In the genomic region with DNA sequence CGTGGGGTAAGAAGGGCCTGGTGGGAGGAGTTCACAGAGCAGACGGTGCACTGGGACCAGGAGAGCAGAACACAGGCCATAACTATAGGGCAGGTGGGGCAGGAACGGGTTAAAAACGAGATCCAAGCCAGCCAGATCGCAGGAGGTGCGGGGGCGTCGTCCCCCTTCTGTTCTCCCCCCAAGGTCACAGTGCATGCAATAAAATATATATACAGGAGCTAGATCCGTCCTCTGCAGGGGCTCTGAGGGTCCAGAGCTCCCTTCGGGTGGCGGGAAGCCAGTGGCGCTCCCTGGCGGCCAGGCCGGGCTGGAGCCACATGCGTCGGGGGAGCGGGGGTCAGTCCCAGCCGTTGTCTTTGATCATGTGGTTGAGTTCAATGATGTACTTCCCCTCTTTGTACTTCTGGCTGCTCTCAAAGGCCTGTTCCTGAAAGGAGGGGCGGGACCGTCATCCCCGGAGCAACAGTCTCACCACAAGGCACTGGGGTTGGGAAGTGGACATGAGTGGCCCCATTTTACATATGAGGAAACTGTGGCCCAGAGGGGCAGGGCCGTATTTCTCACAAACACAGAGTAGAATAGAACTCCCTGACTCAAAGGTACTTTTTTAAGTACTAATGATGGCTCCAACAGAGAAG, we compare ENCODE assay signal across 8 cellular contexts. TPM values are rescaled to one million over a fixed set of nuclear protein-coding genes. Genes with fewer than 3 reads are reported as not detected.
DNase-seq lines count a peak whose midpoint lies in the region; ATAC-seq and TF ChIP-seq lines count a peak whose summit lies in the region.

No MANE protein-coding gene starts in this region.

- peaks cover 23 to 35% of the 10 kb centered on the region in 2 donors for H3K36me3 Mint-ChIP-seq in CD14-positive monocyte

- H3K4me1 ChIP-seq in esophagus muscularis mucosa (peaks cover 40 to 63% (median 57%) of the 10 kb centered on the region in 4 donors), muscle layer of duodenum (ENCODE audit: control insufficient read depth in 1 of 2, insufficient read depth in 2 of 2, low read length in 2 of 2) (peaks cover 7 to 40% of the 10 kb centered on the region in 2 donors)

- peak; percentile 40 for ATAC-seq in HG03442 (IDR thresholded peaks at IDR 0.05; ENCODE audit: unreplicated experiment)
- peak; percentile 69 for ATAC-seq in stimulated activated naive CD8-positive, alpha-beta T cell treated with anti-CD3 and anti-CD28 coated beads, Interleukin-15, amount 100 ng/mL, for 72 hours

- no peak for TF ChIP-seq POLR2A in esophagus muscularis mucosa (IDR thresholded peaks at IDR 0.05; ENCODE audit: low read depth)

- H3K9me3 ChIP-seq in esophagus muscularis mucosa (peaks cover 0 to 8% (median 6%) of the 10 kb centered on the region in 4 donors), muscle layer of duodenum (ENCODE audit: control insufficient read depth in 1 of 2, low read length in 2 of 2) (peaks cover 3 to 8% of the 10 kb centered on the region in 2 donors)

- H3K27me3 ChIP-seq in esophagus muscularis mucosa (no peaks in the 10 kb centered on the region), muscle layer of duodenum (ENCODE audit: low read depth, low read length) (no peaks in the 10 kb centered on the region)

- peak overlapping the region; percentile 86 to 97 (median 96) for H3K27ac Mint-ChIP-seq in CD14-positive monocyte
- H3K27ac Mint-ChIP-seq in stimulated activated naive CD8-positive, alpha-beta T cell treated with anti-CD3 and anti-CD28 coated beads, Interleukin-15, amount 100 ng/mL, for 72 hours, result peak overlapping the region; percentile 92 to 95

- no peak for TF ChIP-seq EP300 in esophagus muscularis mucosa (IDR thresholded peaks at IDR 0.05)

- DNase-seq in CD14-positive monocyte (ENCODE audit: low spot score), result peak; percentile 96
- DNase-seq in GM19238 (ENCODE audit: insufficient read length, low spot score), result peak; percentile 89
- peak; percentile 99 for DNase-seq in NOMO-1 treated with DMSO at 0.1 percent for 48 hours (lab: John Stamatoyannopoulos, UW; ENCODE audit: unreplicated experiment)
- DNase-seq in activated T-cell treated with anti-CD3 and anti-CD28 coated beads, Interleukin-2, amount 50 U/mL, for 1 hour, result peak; percentile 69
- peak; percentile 97 for DNase-seq in esophagus muscularis mucosa (ENCODE audit: extremely low spot score)
- peak; percentile 77 to 89 for DNase-seq in stimulated activated naive CD8-positive, alpha-beta T cell treated with anti-CD3 and anti-CD28 coated beads, Interleukin-15, amount 100 ng/mL, for 72 hours

- H3K4me3 Mint-ChIP-seq in CD14-positive monocyte, result peak overlapping the region; percentile 83 to 92
- H3K4me3 Mint-ChIP-seq in stimulated activated naive CD8-positive, alpha-beta T cell treated with anti-CD3 and anti-CD28 coated beads, Interleukin-15, amount 100 ng/mL, for 72 hours, result peak overlapping the region; percentile 90 to 94

- H3K36me3 ChIP-seq in esophagus muscularis mucosa (peaks cover 0 to 22% (median 19%) of the 10 kb centered on the region in 4 donors), muscle layer of duodenum (ENCODE audit: control insufficient read depth in 1 of 2, insufficient read depth in 2 of 2, low read length in 2 of 2) (peaks cover 7 to 9% of the 10 kb centered on the region in 2 donors)

- 3% methylated on average over 21 of the region's 22 CpGs for WGBS in esophagus muscularis mucosa

- H3K27me3 Mint-ChIP-seq in CD14-positive monocyte (ENCODE audit: low read depth in 3 of 3), result peaks cover 0 to 6% (median 0%) of the 10 kb centered on the region in 3 donors
- H3K27me3 Mint-ChIP-seq in stimulated activated naive CD8-positive, alpha-beta T cell treated with anti-CD3 and anti-CD28 coated beads, Interleukin-15, amount 100 ng/mL, for 72 hours, result no peaks in the 10 kb centered on the region

- intact Hi-C loops in CD14-positive monocyte (cut with micrococcal nuclease) (loop anchor here in 1 of 2 donors (2.0 kb wide), 1 partner anchor 30 kb away; a partner anchor contains a TSS), esophagus muscularis mucosa (cut with DNase I) (loop anchor here (10.0 kb wide), 1 partner anchor 312 kb away; a partner anchor contains a TSS)

- peak overlapping the region; percentile 80 to 97 (median 94) for H3K27ac ChIP-seq in esophagus muscularis mucosa (replicated peaks in 1 of 4)
- peak overlapping the region; percentile 72 for H3K27ac ChIP-seq in muscle layer of duodenum (ENCODE audit: low read length)

- TF ChIP-seq CTCF in CD14-positive monocyte (IDR thresholded peaks at IDR 0.05) (peak; percentile 86), esophagus muscularis mucosa (IDR thresholded peaks at IDR 0.05) (peak; percentile 51 to 70 (median 66))

- H3K4me3 ChIP-seq in esophagus muscularis mucosa (peak overlapping the region; percentile 56 to 62 (median 60)), muscle layer of duodenum (ENCODE audit: low read depth in 1 of 2, low read length in 2 of 2) (peak overlapping the region; percentile 60 to 62)

- H3K9me3 Mint-ChIP-seq in CD14-positive monocyte, result peaks cover 12 to 18% (median 17%) of the 10 kb centered on the region in 7 donors
- peaks cover 10 to 11% of the 10 kb centered on the region in 2 donors for H3K9me3 Mint-ChIP-seq in stimulated activated naive CD8-positive, alpha-beta T cell treated with anti-CD3 and anti-CD28 coated beads, Interleukin-15, amount 100 ng/mL, for 72 hours

- peaks cover 71% of the 10 kb centered on the region for H3K4me1 Mint-ChIP-seq in CD14-positive monocyte
- peaks cover 70% of the 10 kb centered on the region for H3K4me1 Mint-ChIP-seq in stimulated activated naive CD8-positive, alpha-beta T cell treated with anti-CD3 and anti-CD28 coated beads, Interleukin-15, amount 100 ng/mL, for 72 hours

RNA-seq across cellular contexts. Expression of a gene that starts 0.8 kb away (rescaled TPM):
- under 1 TPM; 0.10 to 0.11 TPM for polyA plus RNA-seq in CD14-positive monocyte
- total RNA-seq in esophagus muscularis mucosa, result 1 to 10 TPM in 1 of 4 donors, under 1 TPM in 3; 0.42 to 1.3 (median 0.67) TPM

RNA-seq across cellular contexts. Expression of a gene that starts 3.5 kb away (rescaled TPM):
- 100 to 1,000 TPM; 182 to 235 TPM for polyA plus RNA-seq in CD14-positive monocyte
- 100 to 1,000 TPM in 3 of 4 donors, 10 to 100 TPM in 1; 72.7 to 222 (median 154) TPM for total RNA-seq in esophagus muscularis mucosa

RNA-seq across cellular contexts. Expression of a gene that starts 16.7 kb away (rescaled TPM):
- 100 to 1,000 TPM; 279 to 388 TPM for polyA plus RNA-seq in CD14-positive monocyte
- total RNA-seq in esophagus muscularis mucosa, result 10 to 100 TPM; 43.6 to 61.3 (median 51.5) TPM

RNA-seq across cellular contexts. Expression of a gene that starts 20.8 kb away (rescaled TPM):
- polyA plus RNA-seq in CD14-positive monocyte, result not detected
- total RNA-seq in esophagus muscularis mucosa, result 1 to 10 TPM in 3 of 4 donors, under 1 TPM in 1; 0.66 to 3.7 (median 2.2) TPM

RNA-seq across cellular contexts. Expression of a gene that starts 26.9 kb away (rescaled TPM):
- polyA plus RNA-seq in CD14-positive monocyte, result 1,000 to 10,000 TPM; 1,429 to 1,628 TPM
- total RNA-seq in esophagus muscularis mucosa, result 1,000 to 10,000 TPM; 1,300 to 1,765 (median 1,454) TPM

Comparison
In these comparisons a context has a peak if more than half of its experiments do, and no peak if none do; other contexts are left out.
1. Peak in every context shown above with its lines: DNase-seq, ATAC-seq, H3K4me3 ChIP-seq and H3K27ac ChIP-seq.